ENCODE assay signal across 16 cellular contexts in genomic region chr6:36787210-36787609, GRCh38. TPM values are rescaled to one million over a fixed set of nuclear protein-coding genes. Genes with fewer than 3 reads are reported as not detected.
DNase-seq lines count a peak whose midpoint lies in the region; ATAC-seq and TF ChIP-seq lines count a peak whose summit lies in the region.
"Had no signal": no experiment of that assay in that cellular context is flagged by ENCODE, and none has a peak within 500 bp of the region (broad histone marks: within the 10 kb centered on the region; RNA-seq: fewer than 3 reads in every experiment).

No MANE protein-coding gene starts in this region.

- TF ChIP-seq CTCF in HEK293 (tag by site-specific recombination; IDR thresholded peaks at IDR 0.05), result no peak
- TF ChIP-seq CTCF in glutamatergic neuron (IDR thresholded peaks at IDR 0.05; ENCODE audit: partially characterized antibody, unreplicated experiment), result no peak
- TF ChIP-seq CTCF in HFFc6 (IDR thresholded peaks at IDR 0.05), result no peak

- no peak for ATAC-seq in T-helper 17 cell
- ATAC-seq in stimulated activated naive CD8-positive, alpha-beta T cell treated with anti-CD3 and anti-CD28 coated beads, Interleukin-15, Interleukin-2, amounts not matched to agents 100 U/mL and 50 U/mL, for 24 hours, result no peak

- H2BK15ac ChIP-seq in neuronal stem cell (ENCODE audit: low read length), result no peak overlapping the region

- no peak overlapping the region for H2AFZ ChIP-seq in neuronal stem cell (ENCODE audit: low read length)

- H3K36me3 ChIP-seq in HEK293 (ENCODE audit: control insufficient read depth in 2 of 2, insufficient read depth in 1 of 2, low read length in 2 of 2) (no peaks in the 10 kb centered on the region), neuronal stem cell (replicated peaks in 1 of 2; ENCODE audit: control insufficient read depth in 2 of 2, insufficient read depth in 2 of 2, low read length in 2 of 2) (no peaks in the 10 kb centered on the region)

- H3K9me3 Mint-ChIP-seq in glutamatergic neuron (ENCODE audit: unreplicated experiment), result peaks cover 2% of the 10 kb centered on the region
- no peaks in the 10 kb centered on the region for H3K9me3 Mint-ChIP-seq in HFFc6
- H3K9me3 Mint-ChIP-seq: CD4-positive, alpha-beta memory T cell had no signal

- POLR2A ChIA-PET in HEK293 (lab: Yijun Ruan, JAX), result no interaction called here

- peaks cover 8% of the 10 kb centered on the region for H3K4me1 Mint-ChIP-seq in T-helper 17 cell
- peaks cover 10% of the 10 kb centered on the region for H3K4me1 Mint-ChIP-seq in glutamatergic neuron (ENCODE audit: low read depth, unreplicated experiment)
- H3K4me1 Mint-ChIP-seq in HFFc6 (ENCODE audit: low read depth), result peaks cover 16% of the 10 kb centered on the region

- H2AK5ac ChIP-seq in neuronal stem cell (ENCODE audit: low read depth, low read length), result peak overlapping the region; percentile 8

- DNase-seq in T-helper 17 cell (no peak), glutamatergic neuron (no peak), neuronal stem cell (ENCODE audit: low spot score) (no peak), HFFc6 (no peak)
- DNase-seq in stimulated activated naive CD8-positive, alpha-beta T cell treated with anti-CD3 and anti-CD28 coated beads, Interleukin-15, Interleukin-2, amounts not matched to agents 100 U/mL and 50 U/mL, for 24 hours, result no peak
- DNase-seq: C1 segment of cervical spinal cord; Calu3; CD4-positive, alpha-beta memory T cell; COR-L47; DMS53; DND-41; GOT3; H7; HCEC 1CT had no signal

- no CpG with 5 or more reads among the region's 4 CpGs for WGBS in neuronal stem cell (ENCODE audit: extremely low coverage in 2 of 2, insufficient read length in 2 of 2, insufficient replicate concordance in 1 of 2), 2 donors

- no peak overlapping the region for H3K14ac ChIP-seq in neuronal stem cell (ENCODE audit: low read length)

- no peak overlapping the region for H3K9ac ChIP-seq in neuronal stem cell (ENCODE audit: low read depth, low read length, poor library complexity)

- H3K4me2 ChIP-seq in neuronal stem cell (ENCODE audit: insufficient read depth, low read length, poor library complexity, severe bottlenecking), result no peak overlapping the region

- H3K4me3 ChIP-seq in HEK293 (ENCODE audit: low read depth, low read length) (no peak overlapping the region), neuronal stem cell (ENCODE audit: low read length in 2 of 2) (no peak overlapping the region)

- H3K36me3 Mint-ChIP-seq in T-helper 17 cell (ENCODE audit: low read depth), result no peaks in the 10 kb centered on the region
- peaks cover 7% of the 10 kb centered on the region for H3K36me3 Mint-ChIP-seq in glutamatergic neuron (ENCODE audit: unreplicated experiment)
- H3K36me3 Mint-ChIP-seq in HFFc6 (ENCODE audit: low read depth), result no peaks in the 10 kb centered on the region
- H3K36me3 Mint-ChIP-seq: CD4-positive, alpha-beta memory T cell had no signal

- H3K4ac ChIP-seq in neuronal stem cell (ENCODE audit: low read length), result no peak overlapping the region

- H4K91ac ChIP-seq in neuronal stem cell (ENCODE audit: low read depth, low read length, poor library complexity), result no peak overlapping the region

- H3K27me3 ChIP-seq in neuronal stem cell (ENCODE audit: control insufficient read depth in 3 of 3, insufficient read depth in 3 of 3, low read depth in 1 of 3, low read length in 3 of 3), result peaks cover 0 to 8% (median 0%) of the 10 kb centered on the region in 3 experiments

- H3K23ac ChIP-seq in neuronal stem cell (ENCODE audit: low read depth, low read length, poor library complexity), result no peak overlapping the region

- CTCF ChIA-PET in HEK293 (lab: Yijun Ruan, JAX), result interaction anchor here (0.7 to 10.6 kb wide), 2 partner anchors 63 to 406 kb away, joined by 3 to 119 read pairs; no protein-coding TSS in a partner anchor

- no peak overlapping the region for H3K4me3 Mint-ChIP-seq in T-helper 17 cell
- H3K4me3 Mint-ChIP-seq in glutamatergic neuron (ENCODE audit: unreplicated experiment), result no peak overlapping the region
- H3K4me3 Mint-ChIP-seq in HFFc6, result no peak overlapping the region
- H3K4me3 Mint-ChIP-seq: CD4-positive, alpha-beta memory T cell had no signal

- no peak overlapping the region for H2BK5ac ChIP-seq in neuronal stem cell (ENCODE audit: low read length)

- H2BK120ac ChIP-seq in neuronal stem cell (ENCODE audit: low read depth, low read length), result no peak overlapping the region

- H4K8ac ChIP-seq in neuronal stem cell (ENCODE audit: low read depth, low read length), result no peak overlapping the region

- H3K27ac ChIP-seq in HEK293 (ENCODE audit: extremely low read depth, low read depth, low read length), result no peak overlapping the region
- no peak overlapping the region for H3K27ac ChIP-seq in neuronal stem cell (replicated peaks; ENCODE audit: low read length)

- H3K9me3 ChIP-seq in HEK293 (ENCODE audit: control insufficient read depth, insufficient read depth, low read depth, low read length) (no peaks in the 10 kb centered on the region), T-helper 17 cell (ENCODE audit: control insufficient read depth, low read length, poor library complexity, severe bottlenecking) (no peaks in the 10 kb centered on the region), neuronal stem cell (replicated peaks in 1 of 2; ENCODE audit: control insufficient read depth in 2 of 2, insufficient read depth in 1 of 2, low read depth in 1 of 2, low read length in 2 of 2) (no peaks in the 10 kb centered on the region)

- H3K27ac Mint-ChIP-seq in T-helper 17 cell (peak overlapping the region; percentile 6), glutamatergic neuron (ENCODE audit: unreplicated experiment) (peak overlapping the region; percentile 80), HFFc6 (no peak overlapping the region)
- H3K27ac Mint-ChIP-seq: CD4-positive, alpha-beta memory T cell had no signal

- H3K18ac ChIP-seq in neuronal stem cell (ENCODE audit: low read length), result no peak overlapping the region

- H3K4me1 ChIP-seq in HEK293 (ENCODE audit: control insufficient read depth, insufficient read depth, low read length) (no peaks in the 10 kb centered on the region), neuronal stem cell (ENCODE audit: control insufficient read depth in 2 of 2, insufficient read depth in 1 of 2, low read depth in 1 of 2, low read length in 2 of 2) (peaks cover 2 to 17% of the 10 kb centered on the region in 2 donors)

- H3K79me1 ChIP-seq in neuronal stem cell (ENCODE audit: low read depth, low read length), result no peaks in the 10 kb centered on the region

- H3K27me3 Mint-ChIP-seq in T-helper 17 cell (peaks cover 32% of the 10 kb centered on the region), glutamatergic neuron (ENCODE audit: unreplicated experiment) (peaks cover 3% of the 10 kb centered on the region), HFFc6 (ENCODE audit: insufficient read depth) (peaks cover 27% of the 10 kb centered on the region)

- no peak overlapping the region for H2BK12ac ChIP-seq in neuronal stem cell (ENCODE audit: low read length)

TF ChIP-seq in HEK293, 187 proteins besides CTCF, POLR2A, EP300 and RAD21:
- peak; percentile 98 for TF ChIP-seq ZNF623 (tag by site-specific recombination; IDR thresholded peaks at IDR 0.05)
- 0 out of 2 replicates have a peak, but pooled peaks have one; percentile 21 for TF ChIP-seq EGR2 (tag by site-specific recombination; IDR thresholded peaks at IDR 0.05; ENCODE audit: low read depth)
- TF ChIP-seq PATZ1 (tag by site-specific recombination; IDR thresholded peaks at IDR 0.05), result no peak
- TF ChIP-seq ZFHX2 (tag by site-specific recombination; conservative IDR thresholded peaks at IDR 0.05), result 0 out of 2 replicates have a peak, but pooled peaks have one; percentile 8

RNA-seq across cellular contexts. Expression of gene CPNE5, which starts 52.0 kb away (rescaled TPM):
- total RNA-seq in T-helper 17 cell (10 to 100 TPM in 1 of 2 donors, 1 to 10 TPM in 1; 5.5 to 16.0 TPM), glutamatergic neuron (ENCODE audit: unreplicated experiment) (2.9 TPM)
- 1.1 TPM for polyA plus RNA-seq in neuronal stem cell (2013, experiment 1 of 2)
- polyA plus RNA-seq in neuronal stem cell (2013, experiment 2 of 2), result 1.3 TPM
- total RNA-seq in HFFc6 (2021; fragmentation: NEBNext Ultra II Directional; extraction: Animal tissue kit (Norgen Biotek cat#: 25700)), result under 1 TPM in 4 of 6 experiments, not detected in 2; 0.12 to 0.37 (median 0.26) TPM
- total RNA-seq: A172, Calu3 had no signal
